In the genomic region with DNA sequence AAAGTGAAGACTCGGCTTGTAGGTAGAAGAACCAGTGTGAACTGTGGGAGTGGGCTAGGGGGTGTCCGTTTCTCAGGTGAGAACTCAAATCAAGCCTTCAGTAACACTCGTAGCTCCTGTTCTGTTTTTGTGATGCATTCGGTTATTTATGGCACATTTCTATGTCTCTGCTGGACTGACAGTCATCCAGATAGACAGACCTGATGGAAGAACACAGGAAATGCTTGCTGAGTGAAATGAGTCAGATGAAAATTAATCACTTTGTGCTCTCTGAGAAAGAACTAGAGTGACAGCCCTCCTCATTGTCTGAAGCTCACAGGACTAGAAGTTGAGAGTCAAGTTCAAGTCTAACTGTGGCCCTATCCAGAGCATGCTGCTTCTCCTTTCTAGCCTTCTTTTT, we compare ENCODE assay signal across 9 cellular contexts.
DNase-seq lines count a peak whose midpoint lies in the region; ATAC-seq lines count a peak whose summit lies in the region.
"Had no signal": no experiment of that assay in that cellular context is flagged by ENCODE, and none has a peak within 500 bp of the region (broad histone marks: within the 10 kb centered on the region; RNA-seq: fewer than 3 reads in every experiment).

No MANE protein-coding gene starts in this region.

- ATAC-seq in GM18867 (IDR thresholded peaks at IDR 0.05; ENCODE audit: unreplicated experiment) = peak; percentile 96
- ATAC-seq in GM21737 (IDR thresholded peaks at IDR 0.05; ENCODE audit: unreplicated experiment) = peak; percentile 94
- ATAC-seq in HG03575 (IDR thresholded peaks at IDR 0.05; ENCODE audit: extremely low read depth, insufficient number of reproducible peaks, low FRiP score, unreplicated experiment) = peak; percentile 97
- ATAC-seq in left colon = no peak
- ATAC-seq: psoas muscle had no signal

- DNase-seq in glomerular visceral epithelial cell (ENCODE audit: extremely low spot score) = peak; percentile 25
- DNase-seq in CD1c-positive myeloid dendritic cell (ENCODE audit: extremely low spot score) = no peak
- no peak for DNase-seq in left colon
- no peak for DNase-seq in NCI-H1105 treated with DMSO at 0.1 percent for 48 hours (lab: John Stamatoyannopoulos, UW)
- no peak for DNase-seq in DMS 273 treated with DMSO at 0.1 percent for 48 hours (lab: John Stamatoyannopoulos, UW)
- DNase-seq: psoas muscle had no signal

- intact Hi-C loops in left colon (cut with DNase I, micrococcal nuclease) = no loop called here
